ENCODE assay signal across 20 cellular contexts in the genomic region with DNA sequence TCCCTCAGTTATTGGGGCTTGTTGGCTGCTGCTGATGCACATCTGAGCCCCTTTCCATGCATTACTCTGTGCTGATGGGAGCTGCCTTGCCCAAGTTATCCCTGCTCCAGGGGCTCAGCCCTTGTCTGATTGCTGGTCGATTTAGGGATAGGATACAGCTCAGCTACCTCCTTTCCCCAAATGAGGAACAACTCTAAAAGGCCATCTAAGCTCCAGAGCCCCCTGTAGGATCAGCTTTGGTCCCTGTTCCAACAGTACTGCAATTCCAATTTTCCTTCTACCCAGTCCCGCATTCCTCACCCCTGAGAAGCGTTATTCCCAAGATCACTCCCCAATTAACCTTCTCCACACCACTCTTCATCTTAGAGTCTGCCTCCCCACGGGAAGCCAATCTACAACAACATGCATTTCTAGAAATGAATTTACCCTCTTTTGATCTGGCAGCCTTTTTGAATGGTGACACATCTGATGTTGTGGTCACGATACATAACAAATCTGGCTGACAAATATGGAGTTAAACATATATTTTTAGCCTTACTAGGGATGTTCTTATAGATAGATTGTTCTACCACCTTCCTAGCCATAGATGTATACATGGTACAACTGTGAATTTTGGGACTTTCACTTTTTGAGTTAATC.
"Had no signal": no experiment of that assay in that cellular context is flagged by ENCODE, and none has a peak within 500 bp of the region (broad histone marks: within the 10 kb centered on the region; RNA-seq: fewer than 3 reads in every experiment).

No MANE protein-coding gene starts in this region.

- H3K27ac ChIP-seq: adrenal gland, esophagus muscularis mucosa, left ventricle myocardium inferior, ovary, SK-N-MC, transverse colon, uterus had no signal

- DNase-seq: activated CD4-positive, CD25-positive, alpha-beta regulatory T cell; activated naive CD4-positive, alpha-beta T cell treated with anti-CD3 and anti-CD28 coated beads, Interleukin-2, amount 10 ng/mL, durations not matched to agents 7 days and 5 days; adrenal gland; effector CD8-positive, alpha-beta T cell; immature natural killer cell; kidney glomerular epithelial cell; left ventricle myocardium inferior; mammary epithelial cell; naive B cell; ovary; right lobe of liver; small intestine; stimulated activated CD4-positive, alpha-beta T cell treated with anti-CD3 and anti-CD28 coated beads, Interleukin-4, amount 100 ng/mL, for 1 hour; substantia nigra; transverse colon; uterus had no signal

- H3K36me3 Mint-ChIP-seq: activated naive CD4-positive, alpha-beta T cell treated with anti-CD3 and anti-CD28 coated beads, Interleukin-2, amount 10 ng/mL, durations not matched to agents 7 days and 5 days; naive B cell had no signal

- H3K4me3 Mint-ChIP-seq: activated naive CD4-positive, alpha-beta T cell treated with anti-CD3 and anti-CD28 coated beads, Interleukin-2, amount 10 ng/mL, durations not matched to agents 7 days and 5 days; dendritic cell treated with granulocyte-macrophage colony-stimulating factor and Interleukin-4, amounts not matched to agents 40 ng/mL and 50 ng/mL, for 4 days; immature natural killer cell; naive B cell; stimulated activated memory B cell treated with anti-CD40 and anti-IgM and Interleukin-4, amounts not matched to agents 10 μg/mL and 1 μg/mL and 100 μg/mL, for 72 hours had no signal

- H3K4me3 ChIP-seq: adrenal gland, esophagus muscularis mucosa, left ventricle myocardium inferior, ovary, right lobe of liver, SK-N-MC, transverse colon, uterus had no signal

- H3K9me3 ChIP-seq: adrenal gland, esophagus muscularis mucosa, left ventricle myocardium inferior, ovary, right lobe of liver, transverse colon, uterus had no signal

- H3K27ac Mint-ChIP-seq: activated naive CD4-positive, alpha-beta T cell treated with anti-CD3 and anti-CD28 coated beads, Interleukin-2, amount 10 ng/mL, durations not matched to agents 7 days and 5 days; dendritic cell treated with granulocyte-macrophage colony-stimulating factor and Interleukin-4, amounts not matched to agents 40 ng/mL and 50 ng/mL, for 4 days; immature natural killer cell; naive B cell; stimulated activated memory B cell treated with anti-CD40 and anti-IgM and Interleukin-4, amounts not matched to agents 10 μg/mL and 1 μg/mL and 100 μg/mL, for 72 hours had no signal

- H3K9me3 Mint-ChIP-seq: activated naive CD4-positive, alpha-beta T cell treated with anti-CD3 and anti-CD28 coated beads, Interleukin-2, amount 10 ng/mL, durations not matched to agents 7 days and 5 days; dendritic cell treated with granulocyte-macrophage colony-stimulating factor and Interleukin-4, amounts not matched to agents 40 ng/mL and 50 ng/mL, for 4 days; immature natural killer cell; naive B cell; stimulated activated memory B cell treated with anti-CD40 and anti-IgM and Interleukin-4, amounts not matched to agents 10 μg/mL and 1 μg/mL and 100 μg/mL, for 72 hours had no signal

- H3K27me3 ChIP-seq: adrenal gland, esophagus muscularis mucosa, ovary, right lobe of liver, transverse colon, uterus had no signal

- H3K27me3 Mint-ChIP-seq: dendritic cell treated with granulocyte-macrophage colony-stimulating factor and Interleukin-4, amounts not matched to agents 40 ng/mL and 50 ng/mL, for 4 days; naive B cell; stimulated activated memory B cell treated with anti-CD40 and anti-IgM and Interleukin-4, amounts not matched to agents 10 μg/mL and 1 μg/mL and 100 μg/mL, for 72 hours had no signal

- H3K4me1 ChIP-seq: transverse colon, uterus had no signal

- ATAC-seq: stimulated activated memory B cell treated with anti-CD40 and anti-IgM and Interleukin-4, amounts not matched to agents 10 μg/mL and 1 μg/mL and 100 μg/mL, for 72 hours had no signal

- H3K36me3 ChIP-seq: ovary, uterus had no signal

- H3K4me1 Mint-ChIP-seq: naive B cell had no signal
